Comparison of ENCODE assay signal across 8 cellular contexts in the genomic region with DNA sequence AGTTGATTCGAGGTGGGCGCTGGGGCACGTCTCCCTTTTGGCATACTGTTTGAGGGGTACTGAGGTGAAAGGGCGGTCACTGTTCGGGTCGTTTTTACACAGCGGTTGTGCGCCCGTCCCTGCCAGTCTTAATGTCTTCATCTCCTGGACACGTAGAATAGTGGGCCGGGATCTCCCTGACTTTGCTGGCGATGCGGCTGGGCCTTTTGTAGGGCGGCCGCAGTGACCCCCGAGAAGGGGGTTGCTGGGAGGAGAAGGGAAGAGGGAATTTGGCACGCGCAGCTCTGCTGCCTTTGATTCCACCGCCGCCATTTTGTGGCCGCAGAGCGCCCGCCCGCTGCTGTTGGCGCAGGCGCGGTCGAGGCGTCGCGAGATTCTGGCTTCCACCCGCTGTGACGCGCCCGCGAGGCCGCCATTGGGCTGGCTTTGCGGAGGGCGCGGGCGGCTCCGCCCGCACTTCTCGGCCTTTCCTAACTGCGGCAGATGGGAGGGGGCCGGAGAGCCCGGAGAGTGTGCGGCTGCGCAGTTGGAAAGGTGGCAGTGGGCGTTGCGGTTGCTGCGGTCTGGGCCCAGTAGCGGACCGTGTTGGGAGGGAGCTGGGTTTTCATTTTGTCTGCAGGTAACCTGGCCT. TPM values are rescaled to one million over a fixed set of nuclear protein-coding genes. Genes with fewer than 3 reads are reported as not detected.
DNase-seq lines count a peak whose midpoint lies in the region; ATAC-seq and TF ChIP-seq lines count a peak whose summit lies in the region.

No MANE protein-coding gene starts in this region.

- POLR2A ChIA-PET in SK-N-SH (lab: Yijun Ruan, JAX) = interaction anchor here (0.7 to 2.2 kb wide), 5 partner anchors 9 to 262 kb away, joined by 3 to 13 read pairs (median 3); no protein-coding TSS in a partner anchor

- H3K27me3 Mint-ChIP-seq in glutamatergic neuron (ENCODE audit: unreplicated experiment) = peaks cover 14% of the 10 kb centered on the region

- TF ChIP-seq CTCF in SK-N-SH (IDR thresholded peaks at IDR 0.05) (no peak), glutamatergic neuron (IDR thresholded peaks at IDR 0.05; ENCODE audit: partially characterized antibody, unreplicated experiment) (no peak), omental fat pad (IDR thresholded peaks at IDR 0.05) (no peak)

- H3K9me3 Mint-ChIP-seq in activated naive CD4-positive, alpha-beta T cell treated with anti-CD3 and anti-CD28 coated beads, Interleukin-2, amount 50 U/mL, for 72 hours = peaks cover 5 to 14% of the 10 kb centered on the region in 2 donors
- H3K9me3 Mint-ChIP-seq in glutamatergic neuron (ENCODE audit: unreplicated experiment) = peaks cover 14% of the 10 kb centered on the region

- no peak overlapping the region for H2AFZ ChIP-seq in SK-N-SH (ENCODE audit: low read depth)

- peak overlapping the region; percentile 97 to 100 for H3K4me3 ChIP-seq in SK-N-SH (ENCODE audit: low read depth in 2 of 2, low read length in 1 of 2)

- H3K27me3 ChIP-seq in SK-N-SH (ENCODE audit: insufficient read depth) = no peaks in the 10 kb centered on the region

- peaks cover 48% of the 10 kb centered on the region for H3K79me2 ChIP-seq in SK-N-SH (ENCODE audit: insufficient read depth)

- H3K36me3 Mint-ChIP-seq in activated naive CD4-positive, alpha-beta T cell treated with anti-CD3 and anti-CD28 coated beads, Interleukin-2, amount 50 U/mL, for 72 hours = peaks cover 50 to 93% of the 10 kb centered on the region in 2 donors
- H3K36me3 Mint-ChIP-seq in glutamatergic neuron (ENCODE audit: unreplicated experiment) = no peaks in the 10 kb centered on the region

- no peaks in the 10 kb centered on the region for H3K9me2 ChIP-seq in SK-N-SH

- CTCF ChIA-PET in SK-N-SH (lab: Yijun Ruan, JAX) = interaction anchor here (0.8 to 0.9 kb wide), 2 partner anchors 36 to 40 kb away, joined by 3 read pairs; no protein-coding TSS in a partner anchor

- peak in 1 of 2 experiments; percentile 33; a peak in 1 of 4 replicates for TF ChIP-seq EP300 in SK-N-SH (IDR thresholded peaks at IDR 0.05; ENCODE audit: borderline replicate concordance in 1 of 2, low read depth in 1 of 2, low read length in 1 of 2)

- peaks cover 16% of the 10 kb centered on the region for H3K4me1 Mint-ChIP-seq in glutamatergic neuron (ENCODE audit: low read depth, unreplicated experiment)

- H3F3A ChIP-seq in SK-N-SH (replicated peaks; ENCODE audit: insufficient read depth) = peaks cover 33% of the 10 kb centered on the region

- DNase-seq in GM04503 (ENCODE audit: low read depth) (peak; percentile 40), NCI-H1048 (lab: John Stamatoyannopoulos, UW) (peak; percentile 84), SK-N-SH (peak; percentile 94), glutamatergic neuron (peak; percentile 97), omental fat pad (ENCODE audit: low spot score) (peak; percentile 48)
- DNase-seq in activated naive CD4-positive, alpha-beta T cell treated with anti-CD3 and anti-CD28 coated beads, Interleukin-2, amount 50 U/mL, for 72 hours (ENCODE audit: low spot score in 2 of 2) = peak; percentile 93 to 98

- peaks cover 44 to 48% of the 10 kb centered on the region in 2 experiments for H3K36me3 ChIP-seq in SK-N-SH (replicated peaks in 1 of 2; ENCODE audit: control insufficient read depth in 1 of 2, insufficient read depth in 2 of 2, low read length in 1 of 2)

- H3K9ac ChIP-seq in SK-N-SH = peak overlapping the region; percentile 100

- WGBS in SK-N-SH (ENCODE audit: low lambda C conversion rate) = under 1% methylated on average over 25 of the region's 54 CpGs

- H3K9me3 ChIP-seq in SK-N-SH = no peaks in the 10 kb centered on the region

- peak; percentile 72 for ATAC-seq in HG02588 (IDR thresholded peaks at IDR 0.05; ENCODE audit: unreplicated experiment)
- peak; percentile 71 to 81 for ATAC-seq in activated naive CD4-positive, alpha-beta T cell treated with anti-CD3 and anti-CD28 coated beads, Interleukin-2, amount 50 U/mL, for 72 hours
- peak; percentile 83 for ATAC-seq in omental fat pad (ENCODE audit: low FRiP score)

- peak overlapping the region; percentile 100 for H3K27ac Mint-ChIP-seq in activated naive CD4-positive, alpha-beta T cell treated with anti-CD3 and anti-CD28 coated beads, Interleukin-2, amount 50 U/mL, for 72 hours
- peak overlapping the region; percentile 99 for H3K27ac Mint-ChIP-seq in glutamatergic neuron (ENCODE audit: unreplicated experiment)

- H3K4me3 Mint-ChIP-seq in glutamatergic neuron (ENCODE audit: unreplicated experiment) = peak overlapping the region; percentile 98

- H3K4me1 ChIP-seq in SK-N-SH (ENCODE audit: control insufficient read depth in 1 of 2, insufficient read depth in 2 of 2, low read depth in 1 of 2, low read length in 1 of 2) = peaks cover 7 to 23% of the 10 kb centered on the region in 2 experiments; a peak in 3 of 4 replicates

- peak overlapping the region; percentile 84 for H3K4me2 ChIP-seq in SK-N-SH

- peaks cover 37% of the 10 kb centered on the region for H4K20me1 ChIP-seq in SK-N-SH (ENCODE audit: insufficient read depth)

- no peak for TF ChIP-seq RAD21 in SK-N-SH (IDR thresholded peaks at IDR 0.05; ENCODE audit: low read length)

- H3K27ac ChIP-seq in SK-N-SH (ENCODE audit: low read depth in 2 of 2, low read length in 1 of 2) (peak overlapping the region; percentile 98), temporal lobe (ENCODE audit: low read depth, low read length) (peak overlapping the region; percentile 100)

TF ChIP-seq in SK-N-SH, 30 proteins besides CTCF, POLR2A, EP300 and RAD21 (continues in another document):
- peak; percentile 43; the same call in 1 of the 2 replicates for TF ChIP-seq SIN3A (IDR thresholded peaks at IDR 0.05; ENCODE audit: borderline replicate concordance, low read depth, low read length)
- TF ChIP-seq FOXJ3 (CRISPR knock-in tag; IDR thresholded peaks at IDR 0.05) = no peak
- TF ChIP-seq RXRA (IDR thresholded peaks at IDR 0.05; ENCODE audit: borderline replicate concordance, low read depth) = no peak
- no peak for TF ChIP-seq FOSL2 (IDR thresholded peaks at IDR 0.05; ENCODE audit: borderline replicate concordance, low read depth)
- peak; percentile 53; the same call in 1 of the 2 replicates for TF ChIP-seq MXI1 (IDR thresholded peaks at IDR 0.05; ENCODE audit: low read depth, low read length)
- TF ChIP-seq SMC3 (IDR thresholded peaks at IDR 0.05; ENCODE audit: low read depth, low read length) = no peak
- TF ChIP-seq JUND (IDR thresholded peaks at IDR 0.05) = peak; percentile 13; the same call in 1 of the 2 replicates
- peak; percentile 66 for TF ChIP-seq TEAD4 (IDR thresholded peaks at IDR 0.05; ENCODE audit: borderline replicate concordance, insufficient read depth)
- TF ChIP-seq, protein P1, sequence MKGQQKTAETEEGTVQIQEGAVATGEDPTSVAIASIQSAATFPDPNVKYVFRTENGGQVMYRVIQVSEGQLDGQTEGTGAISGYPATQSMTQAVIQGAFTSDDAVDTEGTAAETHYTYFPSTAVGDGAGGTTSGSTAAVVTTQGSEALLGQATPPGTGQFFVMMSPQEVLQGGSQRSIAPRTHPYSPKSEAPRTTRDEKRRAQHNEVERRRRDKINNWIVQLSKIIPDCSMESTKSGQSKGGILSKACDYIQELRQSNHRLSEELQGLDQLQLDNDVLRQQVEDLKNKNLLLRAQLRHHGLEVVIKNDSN (IDR thresholded peaks at IDR 0.05; ENCODE audit: borderline replicate concordance, low read depth) = no peak
- TF ChIP-seq, protein P2, sequence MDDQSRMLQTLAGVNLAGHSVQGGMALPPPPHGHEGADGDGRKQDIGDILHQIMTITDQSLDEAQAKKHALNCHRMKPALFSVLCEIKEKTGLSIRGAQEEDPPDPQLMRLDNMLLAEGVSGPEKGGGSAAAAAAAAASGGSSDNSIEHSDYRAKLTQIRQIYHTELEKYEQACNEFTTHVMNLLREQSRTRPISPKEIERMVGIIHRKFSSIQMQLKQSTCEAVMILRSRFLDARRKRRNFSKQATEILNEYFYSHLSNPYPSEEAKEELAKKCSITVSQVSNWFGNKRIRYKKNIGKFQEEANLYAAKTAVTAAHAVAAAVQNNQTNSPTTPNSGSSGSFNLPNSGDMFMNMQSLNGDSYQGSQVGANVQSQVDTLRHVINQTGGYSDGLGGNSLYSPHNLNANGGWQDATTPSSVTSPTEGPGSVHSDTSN (IDR thresholded peaks at IDR 0.05) = 0 out of 2 replicates have a peak, but pooled peaks have one; percentile 12
- peak; percentile 58; the same call in 1 of the 2 replicates for TF ChIP-seq NRF1 (IDR thresholded peaks at IDR 0.05; ENCODE audit: low read depth, low read length)
- no peak for TF ChIP-seq FOXM1 (IDR thresholded peaks at IDR 0.05; ENCODE audit: low read depth)
- TF ChIP-seq EZH2phosphoT487 (IDR thresholded peaks at IDR 0.05; ENCODE audit: borderline replicate concordance, low read depth) = no peak
- TF ChIP-seq, protein P3, sequence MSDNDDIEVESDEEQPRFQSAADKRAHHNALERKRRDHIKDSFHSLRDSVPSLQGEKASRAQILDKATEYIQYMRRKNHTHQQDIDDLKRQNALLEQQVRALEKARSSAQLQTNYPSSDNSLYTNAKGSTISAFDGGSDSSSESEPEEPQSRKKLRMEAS (IDR thresholded peaks at IDR 0.05; ENCODE audit: low read depth) = no peak; the same call in 1 of the 2 replicates
- TF ChIP-seq TAF1 (IDR thresholded peaks at IDR 0.05; ENCODE audit: borderline replicate concordance, low read depth, low read length) = peak; percentile 94
- TF ChIP-seq GATA2 (CRISPR knock-in tag; IDR thresholded peaks at IDR 0.05) = no peak
- TF ChIP-seq GABPA (IDR thresholded peaks at IDR 0.05; ENCODE audit: low read depth) = no peak
- no peak for TF ChIP-seq ELF1 (IDR thresholded peaks at IDR 0.05)
- TF ChIP-seq RFX5 (IDR thresholded peaks at IDR 0.05; ENCODE audit: low read length) = no peak
- no peak for TF ChIP-seq MEF2A (IDR thresholded peaks at IDR 0.05; ENCODE audit: borderline replicate concordance, low read depth)

RNA-seq across cellular contexts. Expression of a gene that starts 0.5 kb away (rescaled TPM):
- polyA plus RNA-seq in SK-N-SH (2012; rRNA removed) = 324 and 395 TPM in 2 replicates
- polyA plus RNA-seq in SK-N-SH (2012; cell fraction: cytosol; rRNA removed) = 305 and 400 TPM in 2 replicates
- 682 and 1,159 TPM in 2 replicates for polyA plus RNA-seq in SK-N-SH (2012; cell fraction: nucleus; rRNA removed)
- total RNA-seq in activated naive CD4-positive, alpha-beta T cell treated with anti-CD3 and anti-CD28 coated beads, Interleukin-2, amount 50 U/mL, for 72 hours = 100 to 1,000 TPM; 324 to 364 TPM
- total RNA-seq in glutamatergic neuron (ENCODE audit: unreplicated experiment) (319 TPM), omental fat pad (100 to 1,000 TPM; 198 to 421 (median 367) TPM), temporal lobe (135 TPM)

RNA-seq across cellular contexts. Expression of a gene that starts 29.6 kb away (rescaled TPM):
- polyA plus RNA-seq in SK-N-SH (2012; rRNA removed) = not detected in 2 replicates
- not detected in 2 replicates for polyA plus RNA-seq in SK-N-SH (2012; cell fraction: cytosol; rRNA removed)
- polyA plus RNA-seq in SK-N-SH (2012; cell fraction: nucleus; rRNA removed) = not detected in 2 replicates
- not detected for total RNA-seq in activated naive CD4-positive, alpha-beta T cell treated with anti-CD3 and anti-CD28 coated beads, Interleukin-2, amount 50 U/mL, for 72 hours
- total RNA-seq in glutamatergic neuron (ENCODE audit: unreplicated experiment) (not detected), omental fat pad (not detected), temporal lobe (not detected)

Comparison
In these comparisons a context has a peak if more than half of its experiments do, and no peak if none do; other contexts are left out.
1. Peak in every context shown above with its lines: DNase-seq, ATAC-seq, H3K4me3 ChIP-seq and H3K27ac ChIP-seq.
2. DNase-seq: peak in every context shown above with its lines; median percentile 97 in glutamatergic neuron; 96 in activated naive CD4-positive, alpha-beta T cell treated with anti-CD3 and anti-CD28 coated beads, Interleukin-2, amount 50 U/mL, for 72 hours; 94 in SK-N-SH; 84 in NCI-H1048; 48 in omental fat pad; 40 in GM04503.